Comparison of ENCODE assay signal across 8 cellular contexts in the genomic region with DNA sequence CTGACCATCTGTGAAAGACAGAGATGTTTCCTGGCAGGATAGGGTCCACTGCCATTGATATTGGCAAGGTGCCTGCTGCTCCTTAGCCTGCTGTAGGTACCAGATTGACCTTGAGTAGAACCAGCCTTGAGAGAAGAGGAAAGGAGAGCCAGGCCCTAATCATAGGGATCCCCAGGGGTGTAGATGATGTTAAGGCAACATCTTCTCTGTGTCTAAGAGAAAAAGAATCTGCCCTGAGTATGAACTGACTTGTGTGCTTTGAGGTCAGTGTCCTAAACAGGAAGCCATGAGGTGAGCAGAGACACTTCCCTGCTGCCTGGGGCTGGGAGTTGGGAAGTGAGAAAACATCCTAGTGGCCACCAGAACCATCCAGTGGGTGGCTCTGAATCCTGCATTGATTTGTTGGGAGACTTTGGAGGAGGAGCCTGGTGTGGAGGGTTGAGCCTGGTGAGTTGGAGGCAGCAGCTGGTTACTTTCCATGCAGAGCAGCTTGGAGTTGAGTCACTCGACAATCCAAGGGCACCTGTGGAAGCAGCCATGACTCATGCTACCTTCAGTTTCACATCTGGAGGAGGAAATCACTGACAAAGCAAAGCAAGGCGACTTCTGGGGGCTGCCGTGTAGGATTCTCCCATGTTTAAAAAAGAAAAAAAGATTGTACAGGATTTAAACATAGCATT. TPM values are rescaled to one million over a fixed set of nuclear protein-coding genes. Genes with fewer than 3 reads are reported as not detected.
DNase-seq lines count a peak whose midpoint lies in the region; ATAC-seq and TF ChIP-seq lines count a peak whose summit lies in the region.

No MANE protein-coding gene starts in this region.

- ATAC-seq in foreskin keratinocyte (peak; percentile 99), GM19452 (IDR thresholded peaks at IDR 0.05; ENCODE audit: unreplicated experiment) (no peak), GM19328 (IDR thresholded peaks at IDR 0.05; ENCODE audit: unreplicated experiment) (no peak)

- TF ChIP-seq CTCF in AG04450 (IDR thresholded peaks at IDR 0.05; ENCODE audit: low read depth, low read length) (peak; percentile 46), foreskin keratinocyte (conservative IDR thresholded peaks at IDR 0.05) (peak; percentile 63), retinal pigment epithelial cell (conservative IDR thresholded peaks at IDR 0.05; ENCODE audit: low read depth, low read length) (no peak)

- CTCF ChIA-PET in AG04450 (lab: Charles Lee) = interaction anchor here (0.6 kb wide), 1 partner anchor 1883 kb away, joined by 6 read pairs; no protein-coding TSS in a partner anchor

- no peaks in the 10 kb centered on the region for H3K9me3 ChIP-seq in AG04450 (ENCODE audit: control insufficient read depth, insufficient read depth, low read length)

- peaks cover 11% of the 10 kb centered on the region for H3K4me1 ChIP-seq in foreskin keratinocyte

- DNase-seq in AG04450 (ENCODE audit: low read depth, low spot score) (peak; percentile 95), HuH-7.5 (ENCODE audit: low spot score) (peak; percentile 64), foreskin keratinocyte (peak; percentile 96 to 98), retinal pigment epithelial cell (ENCODE audit: low read depth) (peak; percentile 23), NCI-H2107 treated with DMSO at 0.1 percent for 48 hours (lab: John Stamatoyannopoulos, UW; ENCODE audit: unreplicated experiment) (no peak)
- peak; percentile 18 for DNase-seq in activated CD8-positive, alpha-beta memory T cell treated with anti-CD3 and anti-CD28 coated beads, Interleukin-2, amount 50 U/mL, for 4 hours

- no peaks in the 10 kb centered on the region for H3K27me3 ChIP-seq in AG04450 (ENCODE audit: control insufficient read depth, insufficient read depth, low read length)
- H3K27me3 ChIP-seq in foreskin keratinocyte = no peaks in the 10 kb centered on the region

- H3K4me3 ChIP-seq in AG04450 (ENCODE audit: low read depth, low read length) = no peak overlapping the region
- H3K4me3 ChIP-seq in retinal pigment epithelial cell (ENCODE audit: low read length) = no peak overlapping the region

- POLR2A ChIA-PET in AG04450 (lab: Yijun Ruan, JAX) = interaction anchor here (0.5 to 0.6 kb wide), 2 partner anchors 27 to 59 kb away, joined by 4 to 6 read pairs; no protein-coding TSS in a partner anchor

- H3K27ac ChIP-seq in AG04450 (ENCODE audit: low read depth, low read length) (peak overlapping the region; percentile 88), foreskin keratinocyte (peak overlapping the region; percentile 5)

RNA-seq across cellular contexts. Expression of a gene that starts 47.8 kb away (rescaled TPM):
- 43.9 and 51.4 TPM in 2 replicates for polyA plus RNA-seq in AG04450 (2011; rRNA removed)
- polyA minus RNA-seq in AG04450 (2011; rRNA and poly(A)+ RNA removed) = 30.0 and 34.1 TPM in 2 replicates
- total RNA-seq in foreskin keratinocyte = 6.7 and 7.5 TPM in 2 replicates
- polyA plus RNA-seq in foreskin keratinocyte = 4.8 and 6.0 TPM in 2 replicates
